22 cellular contexts compared by ENCODE assay signal in the genomic region with DNA sequence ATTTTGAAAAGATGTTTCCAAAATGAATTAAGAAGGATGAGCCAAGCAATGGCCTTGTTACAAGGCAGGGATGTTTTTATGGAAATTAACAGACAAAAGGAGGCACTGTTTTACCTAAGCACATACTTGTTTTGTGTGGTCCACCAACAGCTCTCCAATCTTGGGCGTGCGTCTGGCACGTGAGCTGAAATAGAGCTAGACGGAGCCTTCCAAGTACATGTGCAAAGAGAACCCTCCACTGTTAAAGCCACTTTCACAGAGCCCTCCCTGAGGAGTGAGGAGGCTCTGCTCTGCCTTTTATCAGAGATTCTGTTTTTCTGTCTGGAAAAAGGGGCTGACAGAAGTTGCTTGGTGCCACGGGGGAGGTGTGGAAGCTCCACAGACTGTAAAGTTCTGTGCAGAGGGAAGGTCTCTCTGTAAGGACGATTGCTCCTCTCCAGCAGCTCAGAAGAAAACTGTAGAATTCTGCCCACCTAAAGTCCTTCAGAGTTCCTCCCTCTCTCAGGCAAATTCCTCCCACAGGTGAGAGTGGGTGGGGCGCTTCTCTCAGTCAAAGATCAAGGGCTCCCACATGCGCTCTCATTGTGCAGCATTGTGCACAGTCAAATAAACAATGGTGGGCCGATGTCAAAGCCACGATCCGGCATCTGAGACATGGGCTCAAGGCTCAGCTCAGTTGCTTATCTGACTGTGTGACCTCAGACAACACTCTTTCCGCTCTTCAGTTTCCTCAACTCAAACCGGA.
A peak's percentile ranks its signal among the peaks of the same experiment; 100 is the strongest.
DNase-seq lines count a peak whose midpoint lies in the region; ATAC-seq and TF ChIP-seq lines count a peak whose summit lies in the region.
"Had no signal": no experiment of that assay in that cellular context is flagged by ENCODE, and none has a peak within 500 bp of the region (broad histone marks: within the 10 kb centered on the region; RNA-seq: fewer than 3 reads in every experiment).

No MANE protein-coding gene starts in this region.

- no peak overlapping the region for H2BK120ac ChIP-seq in mesenchymal stem cell (ENCODE audit: low read depth, low read length)

- H3K36me3 ChIP-seq in lower lobe of right lung (no peaks in the 10 kb centered on the region), testis (ENCODE audit: low read depth, missing control alignments) (no peaks in the 10 kb centered on the region), mesenchymal stem cell (ENCODE audit: control insufficient read depth in 1 of 2, insufficient read depth in 2 of 2, low read depth in 1 of 2, low read length in 2 of 2) (no peaks in the 10 kb centered on the region)
- H3K36me3 ChIP-seq: Peyer's patch had no signal

- H3K18ac ChIP-seq in mesenchymal stem cell (ENCODE audit: low read depth in 1 of 2, low read length in 2 of 2), result no peak overlapping the region

- H3K4me3 ChIP-seq in lower lobe of right lung, result no peak overlapping the region
- no peak overlapping the region for H3K4me3 ChIP-seq in testis
- H3K4me3 ChIP-seq in mesenchymal stem cell (ENCODE audit: insufficient read depth in 1 of 2, low read depth in 1 of 2, low read length in 2 of 2), result no peak overlapping the region
- H3K4me3 ChIP-seq: A549, K562, Peyer's patch had no signal

- H3K4ac ChIP-seq in mesenchymal stem cell (ENCODE audit: low read depth in 1 of 2, low read length in 2 of 2), result no peak overlapping the region

- H3K23ac ChIP-seq in mesenchymal stem cell (ENCODE audit: low read length in 2 of 2), result no peak overlapping the region

- no peak overlapping the region for H2AK5ac ChIP-seq in mesenchymal stem cell (ENCODE audit: low read length, severe bottlenecking)

- H2AFZ ChIP-seq in mesenchymal stem cell (ENCODE audit: low read depth, low read length), result no peak overlapping the region

- no peak for TF ChIP-seq CTCF in lower lobe of right lung (IDR thresholded peaks at IDR 0.05)
- no peak for TF ChIP-seq CTCF in testis (IDR thresholded peaks at IDR 0.05)
- no peak for TF ChIP-seq CTCF in endothelial cell (IDR thresholded peaks at IDR 0.05; ENCODE audit: unreplicated experiment)

- peaks cover 27% of the 10 kb centered on the region for H3K4me1 ChIP-seq in lower lobe of right lung
- H3K4me1 ChIP-seq in testis, result peaks cover 35% of the 10 kb centered on the region
- H3K4me1 ChIP-seq in mesenchymal stem cell (ENCODE audit: control insufficient read depth, insufficient read depth, low read depth, low read length), result peaks cover 6% of the 10 kb centered on the region
- H3K4me1 ChIP-seq: Peyer's patch had no signal

- no peak overlapping the region for H4K91ac ChIP-seq in mesenchymal stem cell (ENCODE audit: low read length)

- peaks cover 45% of the 10 kb centered on the region for H3K36me3 Mint-ChIP-seq in endothelial cell (ENCODE audit: low read depth, unreplicated experiment)
- H3K36me3 Mint-ChIP-seq: CD4-positive, CD25-positive, alpha-beta regulatory T cell had no signal

- no peak overlapping the region for H3K9ac ChIP-seq in mesenchymal stem cell (ENCODE audit: low read length)

- DNase-seq in NCI-H526 (lab: John Stamatoyannopoulos, UW) (peak; percentile 47 to 50), lower lobe of right lung (no peak), testis (peak; percentile 48), retina (no peak), NCI-H2196 (lab: John Stamatoyannopoulos, UW; ENCODE audit: unreplicated experiment) (no peak), mesenchymal stem cell (no peak), endothelial cell (ENCODE audit: low spot score) (no peak)
- DNase-seq: CD4-positive, CD25-positive, alpha-beta regulatory T cell; EL; GF-D8; GOT3; MM.1S; NCI-H1092; NCI-H1436; NCI-H2029; NCI-H345; NCI-H524; Peyer's patch had no signal

- ATAC-seq in lower lobe of right lung, result peak; percentile 64 to 69
- ATAC-seq: A549, HCT116, K562 had no signal

- peaks cover 10% of the 10 kb centered on the region for H3K4me1 Mint-ChIP-seq in endothelial cell (ENCODE audit: unreplicated experiment)
- H3K4me1 Mint-ChIP-seq: CD4-positive, CD25-positive, alpha-beta regulatory T cell had no signal

- TF ChIP-seq POLR2A in testis (IDR thresholded peaks at IDR 0.05), result no peak

- no peaks in the 10 kb centered on the region for H3K79me1 ChIP-seq in mesenchymal stem cell (replicated peaks; ENCODE audit: low read length, poor library complexity, severe bottlenecking)

- H4K8ac ChIP-seq in mesenchymal stem cell (ENCODE audit: low read length), result no peak overlapping the region

- intact Hi-C loops in lower lobe of right lung (cut with DNase I) (no loop called here), testis (cut with DNase I; ENCODE audit: low total_unique reads) (no loop called here)

- H3K14ac ChIP-seq in mesenchymal stem cell (ENCODE audit: low read length in 2 of 2), result no peak overlapping the region

- H2BK12ac ChIP-seq in mesenchymal stem cell (ENCODE audit: low read length in 2 of 2), result no peak overlapping the region

- H3K27ac Mint-ChIP-seq in endothelial cell (ENCODE audit: unreplicated experiment), result no peak overlapping the region
- H3K27ac Mint-ChIP-seq: CD4-positive, CD25-positive, alpha-beta regulatory T cell had no signal

- H3K9me3 ChIP-seq in lower lobe of right lung (no peaks in the 10 kb centered on the region), testis (no peaks in the 10 kb centered on the region), mesenchymal stem cell (ENCODE audit: control insufficient read depth, low read length) (no peaks in the 10 kb centered on the region)
- H3K9me3 ChIP-seq: A549, Peyer's patch had no signal

- H2BK5ac ChIP-seq in mesenchymal stem cell (ENCODE audit: low read depth, low read length, poor library complexity, severe bottlenecking), result no peak overlapping the region

- H3K27me3 Mint-ChIP-seq in endothelial cell (ENCODE audit: unreplicated experiment), result peaks cover 3% of the 10 kb centered on the region

- no peaks in the 10 kb centered on the region for H3K27me3 ChIP-seq in lower lobe of right lung (ENCODE audit: low read depth)
- no peaks in the 10 kb centered on the region for H3K27me3 ChIP-seq in testis
- H3K27me3 ChIP-seq in mesenchymal stem cell (ENCODE audit: control insufficient read depth in 1 of 2, insufficient read depth in 1 of 2, low read length in 2 of 2), result peaks cover 7 to 48% of the 10 kb centered on the region in 2 experiments
- H3K27me3 ChIP-seq: Peyer's patch had no signal

- no peak overlapping the region for H3K4me2 ChIP-seq in mesenchymal stem cell (ENCODE audit: low read length, poor library complexity, severe bottlenecking)
- H3K4me2 ChIP-seq: A549 had no signal

- H3K9me3 Mint-ChIP-seq in endothelial cell (ENCODE audit: unreplicated experiment), result no peaks in the 10 kb centered on the region
- H3K9me3 Mint-ChIP-seq: CD4-positive, CD25-positive, alpha-beta regulatory T cell had no signal

- peak overlapping the region; percentile 42 for H3K27ac ChIP-seq in cingulate gyrus (ENCODE audit: low read depth, low read length)
- peak overlapping the region; percentile 33 for H3K27ac ChIP-seq in lower lobe of right lung
- H3K27ac ChIP-seq in testis, result no peak overlapping the region
- no peak overlapping the region for H3K27ac ChIP-seq in mesenchymal stem cell (ENCODE audit: low read length, poor library complexity, severe bottlenecking)
- H3K27ac ChIP-seq: Peyer's patch had no signal

- no peak overlapping the region for H2BK15ac ChIP-seq in mesenchymal stem cell (ENCODE audit: low read depth, poor library complexity, severe bottlenecking)

- WGBS in testis, 2 donors, result 65 to 71% methylated on average over 13 of the region's 13 CpGs
- WGBS in mesenchymal stem cell, result 86% methylated on average over 12 of the region's 13 CpGs

- H3K4me3 Mint-ChIP-seq in endothelial cell (ENCODE audit: unreplicated experiment), result no peak overlapping the region
- H3K4me3 Mint-ChIP-seq: CD4-positive, CD25-positive, alpha-beta regulatory T cell had no signal

Comparison
In these comparisons a context has a peak if more than half of its experiments do, and no peak if none do; other contexts are left out.
1. DNase-seq: peak in NCI-H526 (2 of 2) and testis (single experiment); none in lower lobe of right lung (single experiment), retina (single experiment), NCI-H2196 (single experiment), mesenchymal stem cell (single experiment) and endothelial cell (single experiment).
2. H3K27ac ChIP-seq: peak in cingulate gyrus (single experiment) and lower lobe of right lung (single experiment); none in testis (0 of 2) and mesenchymal stem cell (single experiment).